1 cellular context compared by ENCODE assay signal in genomic region chr15:28901587-28901980, GRCh38.
TF ChIP-seq lines count a peak whose summit lies in the region.

No MANE protein-coding gene starts in this region.

TF ChIP-seq in K562, 482 proteins besides CTCF, POLR2A, EP300 and RAD21 (continued from another document):
- no peak for TF ChIP-seq TFAP4 (CRISPR knock-in tag; IDR thresholded peaks at IDR 0.05; ENCODE audit: borderline replicate concordance)
- peak; percentile 74 for TF ChIP-seq PKNOX1 (IDR thresholded peaks at IDR 0.05)
- no peak for TF ChIP-seq TARDBP (IDR thresholded peaks at IDR 0.05)
- peak; percentile 79 for TF ChIP-seq NFIC (IDR thresholded peaks at IDR 0.05)
- no peak for TF ChIP-seq IRF2 (CRISPR knock-in tag; IDR thresholded peaks at IDR 0.05)
- TF ChIP-seq SP2 (IDR thresholded peaks at IDR 0.05; ENCODE audit: extremely low read depth, low read depth, low read length, poor library complexity, severe bottlenecking), result no peak
- TF ChIP-seq THRB (CRISPR knock-in tag; conservative IDR thresholded peaks at IDR 0.05), result no peak
- no peak for TF ChIP-seq PTBP1 (IDR thresholded peaks at IDR 0.05; ENCODE audit: low read depth, low read length)
- no peak for TF ChIP-seq ZBTB43 (CRISPR knock-in tag; IDR thresholded peaks at IDR 0.05)
- TF ChIP-seq SPI1 (IDR thresholded peaks at IDR 0.05; ENCODE audit: borderline replicate concordance, low read depth, low read length), result no peak
- no peak for TF ChIP-seq TCFL5 (CRISPR knock-in tag; conservative IDR thresholded peaks at IDR 0.05)
- TF ChIP-seq ZNF165 (CRISPR knock-in tag; IDR thresholded peaks at IDR 0.05; ENCODE audit: borderline replicate concordance), result no peak
- TF ChIP-seq MEIS2 (IDR thresholded peaks at IDR 0.05; ENCODE audit: partially characterized antibody), result peak; percentile 72
- TF ChIP-seq JUNB (CRISPR knock-in tag; conservative IDR thresholded peaks at IDR 0.05), result no peak
